ENCODE assay signal across 14 cellular contexts in the genomic region with DNA sequence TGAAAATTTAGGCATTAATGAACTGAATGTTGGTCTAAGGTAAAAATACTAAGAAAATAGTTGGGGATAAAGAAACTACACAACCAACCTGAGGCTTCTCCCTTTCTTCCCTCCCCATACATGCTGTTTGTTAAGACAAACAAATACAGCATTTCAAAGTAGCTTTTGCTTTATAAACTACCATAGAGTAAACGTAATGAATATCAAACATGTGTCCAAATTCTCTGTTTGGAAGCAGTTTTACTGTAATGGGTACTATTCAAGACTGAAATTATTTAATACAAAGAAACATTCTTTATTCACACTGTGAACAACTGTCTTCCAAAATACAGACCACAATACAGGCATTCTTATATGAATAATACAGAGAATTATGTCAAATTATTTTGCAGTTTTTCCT. TPM values are rescaled to one million over a fixed set of nuclear protein-coding genes. Genes with fewer than 3 reads are reported as not detected.
A peak's percentile ranks its signal among the peaks of the same experiment; 100 is the strongest.
DNase-seq lines count a peak whose midpoint lies in the region; ATAC-seq and TF ChIP-seq lines count a peak whose summit lies in the region.
"Had no signal": no experiment of that assay in that cellular context is flagged by ENCODE, and none has a peak within 500 bp of the region (broad histone marks: within the 10 kb centered on the region; RNA-seq: fewer than 3 reads in every experiment).

No MANE protein-coding gene starts in this region.

- H3K27ac Mint-ChIP-seq in dendritic cell treated with granulocyte-macrophage colony-stimulating factor and Interleukin-4, amounts not matched to agents 40 ng/mL and 50 ng/mL, for 4 days, result peak overlapping the region; percentile 52

- 60 to 72% methylated on average over 1 of the region's 1 CpG for WGBS in heart right ventricle, 2 donors
- WGBS in mesodermal cell (ENCODE audit: insufficient coverage in 2 of 2), 2 experiments, result no CpG with 5 or more reads among the region's 1 CpG
- WGBS in tibial nerve, 2 donors, result 26 to 31% methylated on average over 1 of the region's 1 CpG
- WGBS in ovary, 3 donors, result 18 to 22% (median 19%) methylated on average over 1 of the region's 1 CpG

- TF ChIP-seq CTCF in heart right ventricle (IDR thresholded peaks at IDR 0.05) (no peak), tibial nerve (IDR thresholded peaks at IDR 0.05) (no peak), ovary (IDR thresholded peaks at IDR 0.05) (no peak), BE2C (IDR thresholded peaks at IDR 0.05; ENCODE audit: low read depth, low read length) (no peak)

- TF ChIP-seq EP300 in tibial nerve (IDR thresholded peaks at IDR 0.05) (no peak), ovary (IDR thresholded peaks at IDR 0.05) (no peak)

- H3K27me3 Mint-ChIP-seq in dendritic cell treated with granulocyte-macrophage colony-stimulating factor and Interleukin-4, amounts not matched to agents 40 ng/mL and 50 ng/mL, for 4 days, result no peaks in the 10 kb centered on the region

- DNase-seq in heart right ventricle, result no peak
- DNase-seq in left cardiac atrium, result no peak
- no peak for DNase-seq in tibial nerve (ENCODE audit: low spot score in 2 of 2)
- DNase-seq in ovary, result no peak
- DNase-seq in BE2C, result no peak
- DNase-seq: activated CD4-positive, alpha-beta T cell treated with anti-CD3 and anti-CD28 coated beads, Interleukin-2, amount 50 U/mL, for 4 hours; immature natural killer cell; NCI-H446 treated with DMSO at 0.1 percent for 48 hours had no signal

- H3K9me3 ChIP-seq in heart right ventricle (no peaks in the 10 kb centered on the region), mesodermal cell (ENCODE audit: control insufficient read depth, low read length) (no peaks in the 10 kb centered on the region), tibial nerve (no peaks in the 10 kb centered on the region), ovary (no peaks in the 10 kb centered on the region), BE2C (no peaks in the 10 kb centered on the region)

- no peaks in the 10 kb centered on the region for H3K9me3 Mint-ChIP-seq in dendritic cell treated with granulocyte-macrophage colony-stimulating factor and Interleukin-4, amounts not matched to agents 40 ng/mL and 50 ng/mL, for 4 days
- H3K9me3 Mint-ChIP-seq: immature natural killer cell had no signal

- H3K27me3 ChIP-seq in heart right ventricle (no peaks in the 10 kb centered on the region), tibial nerve (no peaks in the 10 kb centered on the region), ovary (no peaks in the 10 kb centered on the region), BE2C (no peaks in the 10 kb centered on the region)

- peaks cover 47% of the 10 kb centered on the region for H3K36me3 Mint-ChIP-seq in dendritic cell treated with granulocyte-macrophage colony-stimulating factor and Interleukin-4, amounts not matched to agents 40 ng/mL and 50 ng/mL, for 4 days (ENCODE audit: low read depth)

- intact Hi-C loops in heart right ventricle (cut with DNase I) (loop anchor here in 3 of 10 donors (5.0 to 10.0 kb wide), 2 partner anchors 49 to 52 kb away; partner anchors contain the start of gene SLC44A1 (in 1 of the 3)), left cardiac atrium (cut with DNase I) (no loop called here), ovary (cut with DNase I) (no loop called here)
- intact Hi-C loops in dendritic cell treated with granulocyte-macrophage colony-stimulating factor and Interleukin-4, amounts not matched to agents 40 ng/mL and 50 ng/mL, for 4 days (cut with micrococcal nuclease), result no loop called here

- peaks cover 0 to 24% (median 0%) of the 10 kb centered on the region in 9 donors for H3K36me3 ChIP-seq in heart right ventricle
- peaks cover 4% of the 10 kb centered on the region for H3K36me3 ChIP-seq in mesodermal cell (ENCODE audit: control insufficient read depth, insufficient read depth, low read length)
- peaks cover 0 to 16% (median 4%) of the 10 kb centered on the region in 3 donors for H3K36me3 ChIP-seq in tibial nerve
- H3K36me3 ChIP-seq in ovary, result no peaks in the 10 kb centered on the region
- no peaks in the 10 kb centered on the region for H3K36me3 ChIP-seq in BE2C

- H3K4me3 ChIP-seq in heart right ventricle (no peak overlapping the region), mesodermal cell (ENCODE audit: extremely low read depth, insufficient read depth, low read length, poor library complexity, severe bottlenecking) (no peak overlapping the region), tibial nerve (no peak overlapping the region), ovary (no peak overlapping the region), BE2C (ENCODE audit: low read depth, low read length) (no peak overlapping the region)

- H3K27ac ChIP-seq in heart right ventricle (peak overlapping the region in 6 of 10 donors; percentile 22 to 68 (median 58)), mesodermal cell (ENCODE audit: low read depth, low read length, severe bottlenecking) (peak overlapping the region; percentile 98), tibial nerve (peak overlapping the region in 3 of 4 donors; percentile 23 to 89 (median 72)), ovary (no peak overlapping the region)
- H3K27ac ChIP-seq: HL-60 had no signal

- no peak overlapping the region for H3K4me3 Mint-ChIP-seq in dendritic cell treated with granulocyte-macrophage colony-stimulating factor and Interleukin-4, amounts not matched to agents 40 ng/mL and 50 ng/mL, for 4 days
- H3K4me3 Mint-ChIP-seq: brain, immature natural killer cell had no signal

- peaks cover 80% of the 10 kb centered on the region for H3K4me1 Mint-ChIP-seq in dendritic cell treated with granulocyte-macrophage colony-stimulating factor and Interleukin-4, amounts not matched to agents 40 ng/mL and 50 ng/mL, for 4 days (ENCODE audit: low read depth)

- ATAC-seq in heart right ventricle, result peak in 1 of 8 donors; percentile 6
- no peak for ATAC-seq in left cardiac atrium
- ATAC-seq in HG02571 (IDR thresholded peaks at IDR 0.05; ENCODE audit: unreplicated experiment), result no peak
- ATAC-seq: Panc1 had no signal

- TF ChIP-seq POLR2A in tibial nerve (IDR thresholded peaks at IDR 0.05) (no peak), ovary (IDR thresholded peaks at IDR 0.05) (no peak)

- peaks cover 0 to 42% (median 23%) of the 10 kb centered on the region in 9 donors for H3K4me1 ChIP-seq in heart right ventricle
- H3K4me1 ChIP-seq in mesodermal cell (ENCODE audit: control insufficient read depth, insufficient read depth, low read length, poor library complexity, severe bottlenecking), result peaks cover 89% of the 10 kb centered on the region
- H3K4me1 ChIP-seq in tibial nerve, result peaks cover 0 to 46% (median 14%) of the 10 kb centered on the region in 4 donors
- H3K4me1 ChIP-seq in ovary (ENCODE audit: insufficient read depth), result peaks cover 7% of the 10 kb centered on the region
- peaks cover 4% of the 10 kb centered on the region; the same call in 1 of the 2 replicates for H3K4me1 ChIP-seq in BE2C

RNA-seq across cellular contexts. Expression of gene SLC44A1, which starts 52.0 kb away (rescaled TPM):
- 10 to 100 TPM; 12.6 to 29.0 (median 19.0) TPM for total RNA-seq in heart right ventricle
- polyA plus RNA-seq in heart right ventricle, result 10 to 100 TPM in 1 of 2 donors, 1 to 10 TPM in 1; 6.1 to 12.5 TPM
- 10 to 100 TPM; 16.9 to 17.3 TPM for total RNA-seq in left cardiac atrium
- polyA plus RNA-seq in mesodermal cell (2013, experiment 1 of 2), result 54.9 TPM
- polyA plus RNA-seq in mesodermal cell (2013, experiment 2 of 2), result 49.1 TPM
- total RNA-seq in tibial nerve, result 10 to 100 TPM; 45.3 to 74.9 (median 67.7) TPM
- 10 to 100 TPM; 19.1 to 34.7 (median 30.0) TPM for total RNA-seq in ovary
- 10 to 100 TPM in 1 of 2 donors, 1 to 10 TPM in 1; 8.8 to 25.1 TPM for polyA plus RNA-seq in ovary
- 1.1 TPM for polyA plus RNA-seq in BE2C (2012; ENCODE audit: insufficient read depth, insufficient read length, low read depth)

Comparison
In these comparisons a context has a peak if more than half of its experiments do, and no peak if none do; other contexts are left out.
1. H3K27ac ChIP-seq: peak in heart right ventricle (6 of 10), mesodermal cell (single experiment) and tibial nerve (3 of 4); none in ovary (0 of 2).